34 cellular contexts compared by ENCODE assay signal in the genomic region with DNA sequence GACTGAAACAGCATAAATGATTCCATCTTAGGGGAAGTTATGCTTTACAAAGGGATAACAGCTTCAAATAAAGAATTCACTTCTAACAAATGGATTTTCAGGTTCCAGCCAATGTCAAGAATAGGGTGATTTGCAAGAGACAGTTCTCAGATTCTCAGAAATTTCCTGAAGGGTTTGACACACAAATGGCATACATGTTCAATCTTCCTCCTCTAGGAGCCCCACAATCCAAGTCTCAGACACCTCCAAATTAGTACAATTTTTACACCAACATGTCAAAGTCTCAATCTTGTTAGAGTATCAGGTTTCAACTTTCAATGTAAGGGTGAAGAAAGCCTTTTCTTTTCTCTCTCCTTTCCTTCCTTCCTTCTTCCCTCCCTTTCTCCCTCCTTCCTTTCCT.
"Had no signal": no experiment of that assay in that cellular context is flagged by ENCODE, and none has a peak within 500 bp of the region (broad histone marks: within the 10 kb centered on the region; RNA-seq: fewer than 3 reads in every experiment).

No MANE protein-coding gene starts in this region.

- H3K27me3 ChIP-seq: adrenal gland, ascending aorta, body of pancreas, brain microvascular endothelial cell, breast epithelium, cardiac muscle cell had no signal

- H3K4me3 ChIP-seq: adrenal gland, ascending aorta, body of pancreas, breast epithelium, cardiac muscle cell had no signal

- H3K4me1 ChIP-seq: adrenal gland, ascending aorta, body of pancreas, breast epithelium had no signal

- H3K9me3 ChIP-seq: adrenal gland, ascending aorta, body of pancreas, breast epithelium had no signal

- DNase-seq: activated effector memory CD4-positive, alpha-beta T cell treated with anti-CD3 and anti-CD28 coated beads, Interleukin-2, amount 50 U/mL, for 16 hours; activated effector memory CD4-positive, alpha-beta T cell treated with Interleukin-2 at 50 U/mL for 16 hours; activated gamma-delta T cell; activated gamma-delta T cell treated with Interleukin-2 at 50 U/mL for 16 hours; activated naive CD4-positive, alpha-beta T cell; activated naive CD4-positive, alpha-beta T cell treated with anti-CD3 and anti-CD28 coated beads for 36 hours; activated naive CD4-positive, alpha-beta T cell treated with anti-CD3 and anti-CD28 coated beads, Interleukin-2, amount 10 ng/mL, durations not matched to agents 7 days and 5 days; activated naive CD4-positive, alpha-beta T cell treated with anti-CD3 and anti-CD28 coated beads, Interleukin-2, amount 50 U/mL, for 16 hours; activated naive CD4-positive, alpha-beta T cell treated with Interleukin-2 at 50 U/mL for 16 hours; activated naive CD8-positive, alpha-beta T cell treated with anti-CD3 and anti-CD28 coated beads for 36 hours; activated naive CD8-positive, alpha-beta T cell treated with anti-CD3 and anti-CD28 coated beads, Interleukin-2, amount 10 ng/mL, durations not matched to agents 7 days and 5 days; activated naive CD8-positive, alpha-beta T cell treated with anti-CD3 and anti-CD28 coated beads, Interleukin-2, amount 50 U/mL, for 24 hours; activated T-cell treated with anti-CD3 and anti-CD28 coated beads, Interleukin-2, amount 50 U/mL, for 1 hour; activated T-cell treated with anti-CD3 and anti-CD28 coated beads, Interleukin-2, amount 50 U/mL, for 24 hours; activated T-cell treated with anti-CD3 and anti-CD28 coated beads, Interleukin-2, amount 50 U/mL, for 4 hours; activated T-cell treated with anti-CD3 and anti-CD28 coated beads, Interleukin-2, amount 50 U/mL, for 48 hours; activated T-cell treated with anti-CD3 and anti-CD28 coated beads, Interleukin-2, amount 50 U/mL, for 72 hours; adrenal gland; amniotic stem cell; amygdala; anterior cingulate cortex; aorta; body of pancreas; brain microvascular endothelial cell; caudate nucleus; central memory CD4-positive, alpha-beta T cell; cerebellar nuclear complex had no signal

- FAIRE-seq: astrocyte, bronchial epithelial cell had no signal

- H3K27ac ChIP-seq: adrenal gland, ascending aorta, body of pancreas, brain microvascular endothelial cell, breast epithelium, cardiac muscle cell had no signal

- ATAC-seq: activated naive CD4-positive, alpha-beta T cell treated with anti-CD3 and anti-CD28 coated beads, Interleukin-2, amount 50 U/mL, for 72 hours; activated naive CD8-positive, alpha-beta T cell treated with anti-CD3 and anti-CD28 coated beads, Interleukin-2, amount 50 U/mL, for 24 hours; activated T-cell treated with anti-CD3 and anti-CD28 coated beads, Interleukin-2, amount 50 U/mL, for 4 hours; activated T-cell treated with anti-CD3 and anti-CD28 coated beads, Interleukin-2, amount 50 U/mL, for 72 hours; activated T-helper 17 cell treated with anti-CD3 and anti-CD28 coated beads, Interleukin-2, amount 50 U/mL, for 72 hours; body of pancreas had no signal

- H3K36me3 ChIP-seq: adrenal gland, ascending aorta, brain microvascular endothelial cell, breast epithelium, cardiac muscle cell had no signal
